Comparison of ENCODE assay signal across 17 cellular contexts in genomic region chr19:5086232-5086631, GRCh38.
DNase-seq lines count a peak whose midpoint lies in the region; ATAC-seq, FAIRE-seq and TF ChIP-seq lines count a peak whose summit lies in the region.
"Had no signal": no experiment of that assay in that cellular context is flagged by ENCODE, and none has a peak within 500 bp of the region (broad histone marks: within the 10 kb centered on the region; RNA-seq: fewer than 3 reads in every experiment).

No MANE protein-coding gene starts in this region.

- H3K79me2 ChIP-seq in GM12878 (ENCODE audit: control insufficient read depth, insufficient read depth, low read length) (no peaks in the 10 kb centered on the region), mesendoderm (ENCODE audit: control insufficient read depth, insufficient read depth, low read length) (no peaks in the 10 kb centered on the region)

- ATAC-seq in activated CD8-positive, alpha-beta memory T cell treated with anti-CD3 and anti-CD28 coated beads, Interleukin-2, amount 10 ng/mL, durations not matched to agents 7 days and 5 days, result peak; percentile 41
- ATAC-seq in GM12878 (no peak), natural killer cell (peak; percentile 79 to 89 (median 82)), GM21381 (IDR thresholded peaks at IDR 0.05; ENCODE audit: unreplicated experiment) (no peak), GM19467 (IDR thresholded peaks at IDR 0.05; ENCODE audit: unreplicated experiment) (no peak)

- H3K27ac ChIP-seq in GM12878 (ENCODE audit: control insufficient read depth, insufficient read depth) (no peak overlapping the region), mesendoderm (ENCODE audit: low read depth, low read length) (no peak overlapping the region)
- H3K27ac ChIP-seq: C4-2B had no signal

- in situ Hi-C loops in GM12878 (cut with MboI), result no loop called here

- intact Hi-C loops in GM12878 (cut with micrococcal nuclease; ENCODE audit: unreplicated experiment) (no loop called here), natural killer cell (cut with micrococcal nuclease) (no loop called here)

- FAIRE-seq in GM12878 (lab: Jason Lieb, UNC), result no peak
- FAIRE-seq: H1, HTR-8/SVneo had no signal

- no peaks in the 10 kb centered on the region for H3K4me1 Mint-ChIP-seq in activated CD8-positive, alpha-beta memory T cell treated with anti-CD3 and anti-CD28 coated beads, Interleukin-2, amount 10 ng/mL, durations not matched to agents 7 days and 5 days
- H3K4me1 Mint-ChIP-seq in natural killer cell (no peaks in the 10 kb centered on the region), progenitor cell of endocrine pancreas (ENCODE audit: low read depth) (peaks cover 6% of the 10 kb centered on the region)

- H3K4me3 ChIP-seq in GM12878, result no peak overlapping the region
- H3K4me3 ChIP-seq in mesendoderm (ENCODE audit: low read length), result no peak overlapping the region

- POLR2A ChIA-PET in GM12878 (lab: Charles Lee), result no interaction called here

- DNase-seq in activated CD8-positive, alpha-beta memory T cell treated with anti-CD3 and anti-CD28 coated beads, Interleukin-2, amount 10 ng/mL, durations not matched to agents 7 days and 5 days, result peak; percentile 47
- DNase-seq in activated CD8-positive, alpha-beta memory T cell treated with anti-CD3 and anti-CD28 coated beads, Interleukin-2, amount 50 U/mL, for 4 hours, result no peak
- DNase-seq in GM12878 (ENCODE audit: low read depth, low spot score) (no peak), natural killer cell (no peak), progenitor cell of endocrine pancreas (ENCODE audit: low spot score, unreplicated experiment) (no peak), mesendoderm (no peak)
- DNase-seq: EL, GF-D8, KG1, NCI-H146, NCI-H82, Right ventricle myocardium superior had no signal

- 96% methylated on average over 19 of the region's 19 CpGs for WGBS in GM12878 (ENCODE audit: insufficient coverage, insufficient replicate concordance, low lambda C conversion rate, missing lambda C conversion rate)
- WGBS in mesendoderm (ENCODE audit: extremely low coverage, insufficient coverage, low lambda C conversion rate), result no CpG with 5 or more reads among the region's 19 CpGs

- SMC1A ChIA-PET in GM12878 (lab: Charles Lee; ENCODE audit: uncharacterized antibody, unreplicated experiment), result no interaction called here

- no peak overlapping the region for H3K4me3 Mint-ChIP-seq in activated CD8-positive, alpha-beta memory T cell treated with anti-CD3 and anti-CD28 coated beads, Interleukin-2, amount 10 ng/mL, durations not matched to agents 7 days and 5 days
- H3K4me3 Mint-ChIP-seq in natural killer cell, result no peak overlapping the region
- no peak overlapping the region for H3K4me3 Mint-ChIP-seq in progenitor cell of endocrine pancreas (ENCODE audit: low read depth)

- H3K9me3 Mint-ChIP-seq in activated CD8-positive, alpha-beta memory T cell treated with anti-CD3 and anti-CD28 coated beads, Interleukin-2, amount 10 ng/mL, durations not matched to agents 7 days and 5 days (ENCODE audit: low read depth), result no peaks in the 10 kb centered on the region
- H3K9me3 Mint-ChIP-seq in natural killer cell (no peaks in the 10 kb centered on the region), progenitor cell of endocrine pancreas (ENCODE audit: low read depth) (no peaks in the 10 kb centered on the region)

- TF ChIP-seq RAD21 in GM12878 (IDR thresholded peaks at IDR 0.05; ENCODE audit: insufficient read depth, low read depth, low read length), result no peak

- H3K27me3 ChIP-seq in GM12878 (replicated peaks in 1 of 2; ENCODE audit: control insufficient read depth in 2 of 2, insufficient read depth in 2 of 2, low read length in 1 of 2), result no peaks in the 10 kb centered on the region
- H3K27me3 ChIP-seq in mesendoderm (ENCODE audit: insufficient read depth, low read length, poor library complexity), result no peaks in the 10 kb centered on the region

- no peak overlapping the region for H4K5ac ChIP-seq in mesendoderm (ENCODE audit: low read length)

- no peak overlapping the region for H3K56ac ChIP-seq in mesendoderm (ENCODE audit: low read length)

- H3K9me3 ChIP-seq in GM12878 (replicated peaks; ENCODE audit: control insufficient read depth, insufficient read depth, low read length), result no peaks in the 10 kb centered on the region

- no peaks in the 10 kb centered on the region for H4K20me1 ChIP-seq in GM12878 (ENCODE audit: control insufficient read depth, insufficient read depth)

- H2AFZ ChIP-seq in GM12878 (ENCODE audit: control insufficient read depth, low read depth, low read length), result no peak overlapping the region

- no peak overlapping the region for H3K4me2 ChIP-seq in GM12878 (ENCODE audit: control insufficient read depth, insufficient read depth)
- H3K4me2 ChIP-seq in mesendoderm (ENCODE audit: low read length), result no peak overlapping the region

- H3K27ac Mint-ChIP-seq in activated CD8-positive, alpha-beta memory T cell treated with anti-CD3 and anti-CD28 coated beads, Interleukin-2, amount 10 ng/mL, durations not matched to agents 7 days and 5 days, result no peak overlapping the region
- H3K27ac Mint-ChIP-seq in natural killer cell (no peak overlapping the region), progenitor cell of endocrine pancreas (no peak overlapping the region)

- no peak overlapping the region for H3K18ac ChIP-seq in mesendoderm (ENCODE audit: low read length)

- no peak overlapping the region for H2BK5ac ChIP-seq in mesendoderm (ENCODE audit: low read length)

- no TSS peak for BruUV-seq in GM12878 (replicated peaks; lab: Mats Ljungman, UMichigan)

- H2AK5ac ChIP-seq in mesendoderm (ENCODE audit: low read length), result no peak overlapping the region

- no peak for TF ChIP-seq POLR2A in GM12878 (IDR thresholded peaks at IDR 0.05; ENCODE audit: low read depth, low read length)

- H3K23ac ChIP-seq in mesendoderm (ENCODE audit: low read length), result no peak overlapping the region

- H3K9ac ChIP-seq in GM12878 (ENCODE audit: control insufficient read depth, insufficient read depth, low read length) (no peak overlapping the region), mesendoderm (ENCODE audit: low read length) (no peak overlapping the region)

- H2BK120ac ChIP-seq in mesendoderm (ENCODE audit: low read depth, low read length), result no peak overlapping the region

- no peak for TF ChIP-seq CTCF in GM12878 (IDR thresholded peaks at IDR 0.05 in 2 of 3, conservative IDR thresholded peaks at IDR 0.05 in 1 of 3; ENCODE audit: control insufficient read depth in 2 of 3, extremely low read depth in 1 of 3, insufficient read depth in 1 of 3, low read depth in 3 of 3, low read length in 3 of 3)
- no peak for TF ChIP-seq CTCF in natural killer cell (IDR thresholded peaks at IDR 0.05)
- TF ChIP-seq CTCF in progenitor cell of endocrine pancreas (IDR thresholded peaks at IDR 0.05; ENCODE audit: unreplicated experiment), result no peak

- H3K36me3 ChIP-seq in GM12878 (ENCODE audit: control insufficient read depth in 2 of 2, insufficient read depth in 2 of 2, low read length in 1 of 2) (peaks cover 2 to 13% of the 10 kb centered on the region in 2 experiments; a peak in 3 of 4 replicates), mesendoderm (ENCODE audit: control insufficient read depth, insufficient read depth, low read length) (no peaks in the 10 kb centered on the region)

- no peak overlapping the region for H3K4ac ChIP-seq in mesendoderm (ENCODE audit: low read depth, low read length)

- RAD21 ChIA-PET in GM12878 (lab: Charles Lee; ENCODE audit: unreplicated experiment), result no interaction called here

- no peaks in the 10 kb centered on the region for H3K36me3 Mint-ChIP-seq in activated CD8-positive, alpha-beta memory T cell treated with anti-CD3 and anti-CD28 coated beads, Interleukin-2, amount 10 ng/mL, durations not matched to agents 7 days and 5 days
- H3K36me3 Mint-ChIP-seq in natural killer cell (no peaks in the 10 kb centered on the region), progenitor cell of endocrine pancreas (ENCODE audit: insufficient read depth) (peaks cover 7% of the 10 kb centered on the region)

- no peak overlapping the region for H4K8ac ChIP-seq in mesendoderm (ENCODE audit: low read depth, low read length)

- H3K4me1 ChIP-seq in GM12878 (ENCODE audit: control insufficient read depth, insufficient read depth, low read length) (no peaks in the 10 kb centered on the region), mesendoderm (ENCODE audit: control insufficient read depth, low read depth, low read length) (no peaks in the 10 kb centered on the region)

- no peaks in the 10 kb centered on the region for H3K79me1 ChIP-seq in mesendoderm (ENCODE audit: low read length)

- no peak overlapping the region for H2BK15ac ChIP-seq in mesendoderm (replicated peaks; ENCODE audit: low read depth)

- H3K27me3 Mint-ChIP-seq in activated CD8-positive, alpha-beta memory T cell treated with anti-CD3 and anti-CD28 coated beads, Interleukin-2, amount 10 ng/mL, durations not matched to agents 7 days and 5 days, result no peaks in the 10 kb centered on the region
- no peaks in the 10 kb centered on the region for H3K27me3 Mint-ChIP-seq in natural killer cell (ENCODE audit: low read depth in 2 of 2)
- no peaks in the 10 kb centered on the region for H3K27me3 Mint-ChIP-seq in progenitor cell of endocrine pancreas

- CTCF ChIA-PET in activated CD8-positive, alpha-beta memory T cell treated with anti-CD3 and anti-CD28 coated beads, Interleukin-2, amount 10 ng/mL, durations not matched to agents 7 days and 5 days (lab: Charles Lee), result interaction anchor here (0.9 to 1.6 kb wide), 3 partner anchors 11 to 214 kb away, joined by 3 to 4 read pairs (median 4); no protein-coding TSS in a partner anchor
- CTCF ChIA-PET in GM12878 (lab: Yijun Ruan, JAX), result no interaction called here

- TF ChIP-seq EP300 in GM12878 (IDR thresholded peaks at IDR 0.05; ENCODE audit: borderline replicate concordance in 1 of 2, control insufficient read depth in 1 of 2, low read depth in 2 of 2, low read length in 2 of 2), result no peak

TF ChIP-seq in GM12878, 131 proteins besides CTCF, POLR2A, EP300 and RAD21 (continues in another document):
- 0 out of 2 replicates have a peak, but pooled peaks have one; percentile 15 for TF ChIP-seq GATAD2B (conservative IDR thresholded peaks at IDR 0.05; ENCODE audit: low read depth)
- no peak for TF ChIP-seq RELB (IDR thresholded peaks at IDR 0.05; ENCODE audit: low read depth)
- no peak for TF ChIP-seq NFYA (IDR thresholded peaks at IDR 0.05; ENCODE audit: borderline replicate concordance, low read depth, low read length)
- TF ChIP-seq NR2F1 (conservative IDR thresholded peaks at IDR 0.05), result peak; percentile 93

Comparison
In these comparisons a context has a peak if more than half of its experiments do, and no peak if none do; other contexts are left out.
1. ATAC-seq: peak in activated CD8-positive, alpha-beta memory T cell treated with anti-CD3 and anti-CD28 coated beads, Interleukin-2, amount 10 ng/mL, durations not matched to agents 7 days and 5 days (single experiment) and natural killer cell (3 of 3); none in GM12878 (single experiment), GM21381 (single experiment) and GM19467 (single experiment).